Comparison of ENCODE assay signal across 9 cellular contexts in the genomic region with DNA sequence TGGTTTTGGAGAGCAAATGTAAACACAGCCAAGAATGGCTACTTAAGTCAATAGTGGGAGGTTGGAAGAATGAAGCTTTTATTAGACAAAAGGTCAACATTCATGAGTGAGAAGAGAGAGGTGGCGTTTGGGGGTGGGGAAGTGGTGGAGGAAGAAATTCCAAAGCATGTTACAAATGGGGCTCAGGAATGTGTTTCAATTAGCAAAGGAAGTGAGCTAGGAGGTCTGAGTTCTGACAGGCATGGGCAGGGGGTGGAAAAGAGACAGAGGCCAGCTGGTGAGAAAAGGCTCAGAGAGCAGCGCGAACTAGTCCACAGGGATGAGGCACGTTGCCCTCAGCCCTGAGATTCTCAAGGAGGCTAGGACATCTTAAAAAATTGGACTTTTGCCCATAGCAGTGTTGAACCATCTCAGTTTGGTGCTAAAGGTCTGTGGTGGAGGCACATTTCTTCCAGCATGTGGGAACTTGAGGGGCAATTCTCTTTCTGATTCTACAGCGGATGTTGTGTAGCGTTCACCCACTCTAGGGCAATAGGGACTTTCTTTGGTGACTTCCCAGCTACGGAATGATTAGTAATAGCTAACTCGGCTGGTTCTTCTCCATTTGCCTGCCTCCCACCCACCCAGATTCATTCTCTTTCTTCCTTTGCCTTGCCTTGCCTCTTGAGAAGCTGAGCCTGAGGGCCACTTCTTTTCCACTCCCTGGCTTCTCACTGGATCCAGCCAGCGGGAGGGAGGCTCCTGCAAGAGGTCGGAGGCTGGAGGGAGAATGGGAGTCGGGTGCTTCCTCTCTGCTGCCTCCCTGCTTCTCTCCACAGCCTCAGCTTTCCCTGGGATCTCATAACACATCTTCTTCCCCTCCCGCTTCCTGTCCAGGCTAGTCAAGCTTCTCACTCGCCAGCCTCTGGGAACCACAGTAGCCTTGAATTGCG. TPM values are rescaled to one million over a fixed set of nuclear protein-coding genes. Genes with fewer than 3 reads are reported as not detected.
DNase-seq lines count a peak whose midpoint lies in the region; ATAC-seq, FAIRE-seq and TF ChIP-seq lines count a peak whose summit lies in the region.
"Had no signal": no experiment of that assay in that cellular context is flagged by ENCODE, and none has a peak within 500 bp of the region (broad histone marks: within the 10 kb centered on the region; RNA-seq: fewer than 3 reads in every experiment).

No MANE protein-coding gene starts in this region.

- dilution Hi-C loops in endothelial cell of umbilical vein (cut with MboI; ENCODE audit: extremely low pct_ligation_motif_present, low sequenced_read_pairs), result no loop called here

- H2AFZ ChIP-seq in endothelial cell of umbilical vein (ENCODE audit: low read depth, low read length), result peak overlapping the region; percentile 15

- peak; percentile 32 for DNase-seq in NCI-H748 (lab: John Stamatoyannopoulos, UW; ENCODE audit: unreplicated experiment)
- no peak for DNase-seq in NCI-H748 treated with DMSO at 0.1 percent for 48 hours (lab: John Stamatoyannopoulos, UW)
- peak; percentile 68 for DNase-seq in MG63
- DNase-seq in endothelial cell of umbilical vein (ENCODE audit: low read depth, low spot score), result peak; percentile 71
- peak; percentile 13 for DNase-seq in pulmonary artery endothelial cell (ENCODE audit: low read depth, low spot score)
- DNase-seq in UCSD-AML1 (lab: John Stamatoyannopoulos, UW; ENCODE audit: unreplicated experiment), result no peak
- DNase-seq in NCI-H2107 treated with DMSO at 0.1 percent for 48 hours (lab: John Stamatoyannopoulos, UW; ENCODE audit: unreplicated experiment), result no peak

- H3K9me3 ChIP-seq in MG63, result no peaks in the 10 kb centered on the region
- H3K9me3 ChIP-seq in endothelial cell of umbilical vein (replicated peaks; ENCODE audit: control insufficient read depth, insufficient read depth, low read length), result no peaks in the 10 kb centered on the region
- H3K9me3 ChIP-seq: BLaER1 had no signal

- TF ChIP-seq POLR2A in endothelial cell of umbilical vein (IDR thresholded peaks at IDR 0.05; ENCODE audit: low read depth, low read length), result no peak

- no peaks in the 10 kb centered on the region for H4K20me1 ChIP-seq in endothelial cell of umbilical vein (replicated peaks; ENCODE audit: control insufficient read depth, extremely low read depth, insufficient read depth, low read length)
- H4K20me1 ChIP-seq: BLaER1 had no signal

- FAIRE-seq in endothelial cell of umbilical vein (lab: Jason Lieb, UNC), result peak; percentile 67

- CTCF ChIA-PET in endothelial cell of umbilical vein (lab: Charles Lee), result interaction anchor here (0.8 to 1.2 kb wide), 6 partner anchors 14 to 133 kb away, joined by 3 to 5 read pairs (median 4); no protein-coding TSS in a partner anchor

- H3K27ac ChIP-seq in endothelial cell of umbilical vein (ENCODE audit: insufficient read depth, low read depth, low read length), result peak overlapping the region; percentile 51
- H3K27ac ChIP-seq: BLaER1 had no signal

- no peaks in the 10 kb centered on the region for H3K36me3 ChIP-seq in MG63
- no peaks in the 10 kb centered on the region for H3K36me3 ChIP-seq in endothelial cell of umbilical vein (ENCODE audit: control insufficient read depth in 2 of 2, extremely low read depth in 1 of 2, insufficient read depth in 2 of 2, low read length in 2 of 2)
- H3K36me3 ChIP-seq: BLaER1 had no signal

- no peak for TF ChIP-seq CTCF in endothelial cell of umbilical vein (IDR thresholded peaks at IDR 0.05; ENCODE audit: extremely low read depth in 1 of 2, insufficient read depth in 1 of 2, low read depth in 1 of 2, low read length in 2 of 2)

- peak overlapping the region; percentile 13 for H3K4me2 ChIP-seq in endothelial cell of umbilical vein (ENCODE audit: insufficient read depth, low read length)
- H3K4me2 ChIP-seq: BLaER1 had no signal

- no peaks in the 10 kb centered on the region for H3K27me3 ChIP-seq in MG63
- no peaks in the 10 kb centered on the region for H3K27me3 ChIP-seq in endothelial cell of umbilical vein (ENCODE audit: control insufficient read depth in 2 of 2, insufficient read depth in 2 of 2, low read length in 2 of 2)
- H3K27me3 ChIP-seq: BLaER1 had no signal

- H3K4me3 ChIP-seq in MG63 (no peak overlapping the region), endothelial cell of umbilical vein (replicated peaks in 1 of 3; ENCODE audit: insufficient read depth in 1 of 3, low read depth in 1 of 3, low read length in 3 of 3) (no peak overlapping the region)
- H3K4me3 ChIP-seq: BLaER1 had no signal

- POLR2A ChIA-PET in endothelial cell of umbilical vein (lab: Charles Lee), result interaction anchor here (1.0 kb wide), 1 partner anchor 45 kb away, joined by 4 read pairs; a partner anchor contains a TSS

- intact Hi-C loops in endothelial cell of umbilical vein (cut with micrococcal nuclease), result loop anchor here (1.0 kb wide), 3 partner anchors 41 to 77 kb away; a partner anchor contains a TSS

- H3K9me1 ChIP-seq in endothelial cell of umbilical vein (replicated peaks; ENCODE audit: control insufficient read depth, extremely low read depth, insufficient read depth, low read length), result no peaks in the 10 kb centered on the region

- peak; percentile 53 for ATAC-seq in GM21723 (IDR thresholded peaks at IDR 0.05; ENCODE audit: unreplicated experiment)

- peaks cover 12% of the 10 kb centered on the region for H3K4me1 ChIP-seq in endothelial cell of umbilical vein (ENCODE audit: control insufficient read depth, extremely low read depth, insufficient read depth, low read length)

- no peaks in the 10 kb centered on the region for H3K79me2 ChIP-seq in endothelial cell of umbilical vein (ENCODE audit: control insufficient read depth, insufficient read depth, low read length)

- peak overlapping the region; percentile 3 for H3K9ac ChIP-seq in endothelial cell of umbilical vein (replicated peaks; ENCODE audit: extremely low read depth, insufficient read depth, low read length)
- H3K9ac ChIP-seq: BLaER1 had no signal

- TSS peak; percentile 70 for BruUV-seq in endothelial cell of umbilical vein (replicated peaks; lab: Mats Ljungman, UMichigan)

TF ChIP-seq in endothelial cell of umbilical vein, 7 proteins besides CTCF, POLR2A, EP300 and RAD21:
- no peak for TF ChIP-seq GATA2 (IDR thresholded peaks at IDR 0.05; ENCODE audit: insufficient read depth, insufficient read length, low read depth, low read length)
- peak; percentile 56 for TF ChIP-seq POLR2AphosphoS5 (IDR thresholded peaks at IDR 0.05; ENCODE audit: insufficient read depth, low read depth, low read length)
- TF ChIP-seq JUN (IDR thresholded peaks at IDR 0.05; ENCODE audit: borderline replicate concordance, insufficient read depth, insufficient read length, low read depth), result peak; percentile 6
- TF ChIP-seq EZH2 (IDR thresholded peaks at IDR 0.05; ENCODE audit: borderline replicate concordance, low read depth, low read length, severe bottlenecking), result no peak
- TF ChIP-seq MYC (IDR thresholded peaks at IDR 0.05; ENCODE audit: low read depth, low read length), result no peak
- TF ChIP-seq, protein P1, sequence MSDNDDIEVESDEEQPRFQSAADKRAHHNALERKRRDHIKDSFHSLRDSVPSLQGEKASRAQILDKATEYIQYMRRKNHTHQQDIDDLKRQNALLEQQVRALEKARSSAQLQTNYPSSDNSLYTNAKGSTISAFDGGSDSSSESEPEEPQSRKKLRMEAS (IDR thresholded peaks at IDR 0.05; ENCODE audit: insufficient read depth, insufficient read length), result no peak
- no peak for TF ChIP-seq FOS (IDR thresholded peaks at IDR 0.05; ENCODE audit: borderline replicate concordance, insufficient read depth, low read length)

RNA-seq across cellular contexts. Expression of a gene that starts 45.1 kb away (rescaled TPM):
- total RNA-seq in MG63 (2014; rRNA removed; shearing (Covaris generic); ENCODE audit: low replicate concordance), result 8.9 and 9.3 TPM in 2 replicates
- total RNA-seq in endothelial cell of umbilical vein, result 55.2 and 73.0 TPM in 2 replicates
- 61.0 and 69.8 TPM in 2 replicates for polyA plus RNA-seq in endothelial cell of umbilical vein
- polyA plus RNA-seq in endothelial cell of umbilical vein (2011; cell fraction: cytosol; rRNA removed), result 50.2 and 54.6 TPM in 2 replicates
- polyA plus RNA-seq in endothelial cell of umbilical vein (2011; cell fraction: nucleus; rRNA removed), result 129 and 134 TPM in 2 replicates
- 41.1 and 43.9 TPM in 2 replicates for polyA plus RNA-seq in endothelial cell of umbilical vein (2012)
- 132 and 144 TPM in 2 replicates for polyA minus RNA-seq in endothelial cell of umbilical vein
- polyA minus RNA-seq in endothelial cell of umbilical vein (2011; cell fraction: cytosol; rRNA and poly(A)+ RNA removed), result 3.8 TPM
- 133 and 155 TPM in 2 replicates for polyA minus RNA-seq in endothelial cell of umbilical vein (2011; cell fraction: nucleus; rRNA and poly(A)+ RNA removed)
- total RNA-seq in pulmonary artery endothelial cell, result 32.8 and 51.5 TPM in 2 replicates

Comparison
In these comparisons a context has a peak if more than half of its experiments do, and no peak if none do; other contexts are left out.
1. DNase-seq: peak in NCI-H748 (single experiment), MG63 (single experiment), endothelial cell of umbilical vein (single experiment) and pulmonary artery endothelial cell (single experiment); none in NCI-H748 treated with DMSO at 0.1 percent for 48 hours (single experiment), UCSD-AML1 (single experiment) and NCI-H2107 treated with DMSO at 0.1 percent for 48 hours (single experiment).